Comparison of ENCODE assay signal across 13 cellular contexts in the genomic region with DNA sequence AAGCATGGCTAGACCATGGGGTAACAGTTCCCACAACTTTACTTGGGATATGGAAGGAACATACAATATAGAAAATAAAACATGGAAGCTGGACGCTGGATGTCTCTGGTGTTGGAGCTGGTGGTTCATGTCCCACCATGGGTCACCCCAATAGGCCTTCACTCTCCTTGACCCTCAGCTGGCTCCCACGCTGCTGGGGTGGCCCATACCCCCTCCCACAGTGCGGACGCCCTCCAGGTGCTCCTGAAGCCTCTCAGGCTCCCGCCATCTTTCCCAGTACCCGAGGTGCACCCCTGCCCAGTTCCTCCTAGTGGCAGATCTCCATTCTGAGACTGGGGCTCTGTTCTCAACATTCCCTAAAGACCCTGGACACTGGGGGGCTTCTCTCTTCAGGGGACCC. TPM values are rescaled to one million over a fixed set of nuclear protein-coding genes. Genes with fewer than 3 reads are reported as not detected.
DNase-seq lines count a peak whose midpoint lies in the region; ATAC-seq, FAIRE-seq and TF ChIP-seq lines count a peak whose summit lies in the region.
"Had no signal": no experiment of that assay in that cellular context is flagged by ENCODE, and none has a peak within 500 bp of the region (broad histone marks: within the 10 kb centered on the region; RNA-seq: fewer than 3 reads in every experiment).

No MANE protein-coding gene starts in this region.

- ATAC-seq in heart left ventricle = no peak
- ATAC-seq in left ventricle myocardium superior = no peak
- ATAC-seq in aorta (ENCODE audit: low FRiP score) = no peak
- ATAC-seq: natural killer cell had no signal

- TF ChIP-seq CTCF in heart left ventricle (IDR thresholded peaks at IDR 0.05) = no peak
- TF ChIP-seq CTCF in keratinocyte (optimal IDR thresholded peaks at IDR 0.05 in 1 of 3, IDR thresholded peaks at IDR 0.05 in 1 of 3, conservative IDR thresholded peaks at IDR 0.05 in 1 of 3; ENCODE audit: extremely low read depth in 1 of 3, insufficient read depth in 2 of 3, low read length in 3 of 3) = no peak
- no peak for TF ChIP-seq CTCF in prostate gland (IDR thresholded peaks at IDR 0.05)

- no peak overlapping the region for H3K4me3 ChIP-seq in heart left ventricle
- no peak overlapping the region for H3K4me3 ChIP-seq in keratinocyte (ENCODE audit: control insufficient read depth in 2 of 3, extremely low read depth in 1 of 3, insufficient read depth in 2 of 3, low read depth in 1 of 3, low read length in 3 of 3)
- H3K4me3 ChIP-seq in prostate gland = no peak overlapping the region
- H3K4me3 ChIP-seq in aorta (ENCODE audit: low read length in 2 of 2) = no peak overlapping the region

- no peaks in the 10 kb centered on the region for H4K20me1 ChIP-seq in keratinocyte (ENCODE audit: control insufficient read depth, extremely low read depth, insufficient read depth, low read length)

- H3K27me3 ChIP-seq in heart left ventricle (no peaks in the 10 kb centered on the region), keratinocyte (ENCODE audit: control insufficient read depth, extremely low read depth, insufficient read depth, low read length) (no peaks in the 10 kb centered on the region), prostate gland (replicated peaks; ENCODE audit: insufficient read depth) (no peaks in the 10 kb centered on the region), aorta (ENCODE audit: control insufficient read depth in 1 of 2, insufficient read depth in 2 of 2, low read length in 1 of 2) (no peaks in the 10 kb centered on the region)

- TF ChIP-seq POLR2A in heart left ventricle (IDR thresholded peaks at IDR 0.05) (no peak), prostate gland (IDR thresholded peaks at IDR 0.05) (no peak)

- H3K4me1 ChIP-seq in heart left ventricle = peaks cover 0 to 46% (median 15%) of the 10 kb centered on the region in 12 donors
- peaks cover 46% of the 10 kb centered on the region for H3K4me1 ChIP-seq in keratinocyte (ENCODE audit: control insufficient read depth, extremely low read depth, insufficient read depth, low read length)
- H3K4me1 ChIP-seq in prostate gland (replicated peaks) = peaks cover 15% of the 10 kb centered on the region
- no peaks in the 10 kb centered on the region for H3K4me1 ChIP-seq in aorta (ENCODE audit: control insufficient read depth in 1 of 2, insufficient read depth in 2 of 2, low read length in 2 of 2)

- H3K27ac ChIP-seq in heart left ventricle (peak overlapping the region; percentile 49 to 91 (median 82)), keratinocyte (ENCODE audit: control insufficient read depth, insufficient read depth, low read length) (peak overlapping the region; percentile 94), prostate gland (peak overlapping the region; percentile 82 to 85), aorta (ENCODE audit: low read depth in 1 of 2, low read length in 2 of 2) (peak overlapping the region; percentile 95 to 100)

- H2AFZ ChIP-seq in keratinocyte (ENCODE audit: control insufficient read depth, low read length) = peak overlapping the region; percentile 79

- dilution Hi-C loops in keratinocyte (cut with MboI; ENCODE audit: extremely low pct_ligation_motif_present, low sequenced_read_pairs) = no loop called here

- no peak for DNase-seq in heart left ventricle
- DNase-seq in left ventricle myocardium superior = no peak
- DNase-seq in keratinocyte (ENCODE audit: low read depth, low spot score) = no peak
- DNase-seq in prostate gland (ENCODE audit: low spot score) = no peak
- no peak for DNase-seq in aorta
- no peak for DNase-seq in NCI-H226
- DNase-seq in SIG-M5 treated with dmso at 0.1 percent for 504 hours (lab: John Stamatoyannopoulos, UW; ENCODE audit: unreplicated experiment) = no peak
- no peak for DNase-seq in DMS153 treated with DMSO at 0.1 percent for 48 hours (lab: John Stamatoyannopoulos, UW; ENCODE audit: unreplicated experiment)
- DNase-seq: anterior cingulate cortex; natural killer cell; NCI-H526 treated with DMSO at 0.1 percent for 48 hours; stimulated activated CD4-positive, alpha-beta T cell treated with anti-CD3 and anti-CD28 coated beads, Interleukin-1b, Interleukin-23, amount 100 ng/mL, for 48 hours had no signal

- FAIRE-seq in keratinocyte (lab: Jason Lieb, UNC) = no peak

- no peaks in the 10 kb centered on the region for H3K79me2 ChIP-seq in keratinocyte (ENCODE audit: control insufficient read depth, insufficient read depth, low read length)

- intact Hi-C loops in heart left ventricle (cut with DNase I) = no loop called here
- intact Hi-C loops in left ventricle myocardium superior (cut with micrococcal nuclease) = no loop called here
- intact Hi-C loops in prostate gland (cut with DNase I) = no loop called here
- intact Hi-C loops in aorta (cut with DNase I) = no loop called here

- no peaks in the 10 kb centered on the region for H3K9me1 ChIP-seq in keratinocyte (ENCODE audit: control insufficient read depth, extremely low read depth, insufficient read depth, low read length)

- H3K4me2 ChIP-seq in keratinocyte (ENCODE audit: control insufficient read depth, extremely low read depth, insufficient read depth, low read depth, low read length) = peak overlapping the region; percentile 81

- peak overlapping the region; percentile 82 for H3K9ac ChIP-seq in keratinocyte (ENCODE audit: control insufficient read depth, extremely low read depth, insufficient read depth, low read length)

- H3K36me3 ChIP-seq in heart left ventricle (no peaks in the 10 kb centered on the region), keratinocyte (ENCODE audit: control insufficient read depth in 2 of 2, extremely low read depth in 1 of 2, insufficient read depth in 2 of 2, low read length in 2 of 2) (no peaks in the 10 kb centered on the region), prostate gland (no peaks in the 10 kb centered on the region), aorta (ENCODE audit: control insufficient read depth in 1 of 2, insufficient read depth in 2 of 2, low read length in 1 of 2) (no peaks in the 10 kb centered on the region)

- peaks cover 0 to 7% (median 0%) of the 10 kb centered on the region in 12 donors for H3K9me3 ChIP-seq in heart left ventricle
- H3K9me3 ChIP-seq in keratinocyte (ENCODE audit: control insufficient read depth, low read depth, low read length) = peaks cover 6% of the 10 kb centered on the region
- no peaks in the 10 kb centered on the region for H3K9me3 ChIP-seq in prostate gland
- H3K9me3 ChIP-seq in aorta (ENCODE audit: control insufficient read depth, low read length) = no peaks in the 10 kb centered on the region

- WGBS in heart left ventricle, 4 donors = 96 to 99% (median 98%) methylated on average over 6 of the region's 6 CpGs
- WGBS in prostate gland = 95% methylated on average over 6 of the region's 6 CpGs
- WGBS in aorta, 2 donors = 96 to 97% methylated on average over 6 of the region's 6 CpGs

RNA-seq across cellular contexts. Expression of a gene that starts 5.8 kb away (rescaled TPM):
- total RNA-seq in heart left ventricle = 1 to 10 TPM in 5 of 9 donors, not detected in 4; 1.3 to 3.8 (median 3.1) TPM
- under 1 TPM in 1 of 2 donors, not detected in 1; 0.29 TPM for polyA plus RNA-seq in heart left ventricle
- not detected for total RNA-seq in left ventricle myocardium superior
- not detected in 3 replicates for polyA plus RNA-seq in keratinocyte
- not detected for polyA plus RNA-seq in keratinocyte (2011; ENCODE audit: low read depth)
- not detected in 2 replicates for polyA plus RNA-seq in keratinocyte (2011; cell fraction: cytosol; rRNA removed)
- not detected in 2 replicates for polyA plus RNA-seq in keratinocyte (2011; cell fraction: nucleus; rRNA removed)
- polyA plus RNA-seq in keratinocyte (2012; ENCODE audit: low replicate concordance) = not detected in 2 replicates
- polyA minus RNA-seq in keratinocyte = 0.56 TPM in 1 of 3 replicates, not detected in the others
- not detected for polyA minus RNA-seq in keratinocyte (2011; cell fraction: cytosol; rRNA and poly(A)+ RNA removed)
- polyA minus RNA-seq in keratinocyte (2011; cell fraction: nucleus; rRNA and poly(A)+ RNA removed) = not detected in 2 replicates
- total RNA-seq in prostate gland = under 1 TPM in 1 of 2 donors, not detected in 1; 0.14 TPM
- total RNA-seq in aorta = 1 to 10 TPM; 3.6 to 5.9 TPM
- 1 to 10 TPM; 6.5 to 9.4 TPM for polyA plus RNA-seq in aorta
- total RNA-seq: A673, natural killer cell had no signal

RNA-seq across cellular contexts. Expression of a gene that starts 29.9 kb away (rescaled TPM):
- total RNA-seq in heart left ventricle (not detected), left ventricle myocardium superior (not detected), prostate gland (1 to 10 TPM in 1 of 2 donors, not detected in 1; 1.5 TPM), aorta (not detected)
- polyA plus RNA-seq in heart left ventricle (not detected), keratinocyte (0.24 to 0.35 TPM (median 0.27 TPM) in 3 replicates), aorta (not detected)
- not detected for polyA plus RNA-seq in keratinocyte (2011; ENCODE audit: low read depth)
- polyA plus RNA-seq in keratinocyte (2011; cell fraction: cytosol; rRNA removed) = 0.19 and 0.22 TPM in 2 replicates
- polyA plus RNA-seq in keratinocyte (2011; cell fraction: nucleus; rRNA removed) = 0.75 and 0.96 TPM in 2 replicates
- polyA plus RNA-seq in keratinocyte (2012; ENCODE audit: low replicate concordance) = 0.25 and 0.76 TPM in 2 replicates
- 0.69 to 1.0 TPM in 2 of 3 replicates, not detected in the other for polyA minus RNA-seq in keratinocyte
- not detected for polyA minus RNA-seq in keratinocyte (2011; cell fraction: cytosol; rRNA and poly(A)+ RNA removed)
- polyA minus RNA-seq in keratinocyte (2011; cell fraction: nucleus; rRNA and poly(A)+ RNA removed) = not detected in 2 replicates
- total RNA-seq: A673, natural killer cell had no signal
